9 cellular contexts compared by ENCODE assay signal in the genomic region with DNA sequence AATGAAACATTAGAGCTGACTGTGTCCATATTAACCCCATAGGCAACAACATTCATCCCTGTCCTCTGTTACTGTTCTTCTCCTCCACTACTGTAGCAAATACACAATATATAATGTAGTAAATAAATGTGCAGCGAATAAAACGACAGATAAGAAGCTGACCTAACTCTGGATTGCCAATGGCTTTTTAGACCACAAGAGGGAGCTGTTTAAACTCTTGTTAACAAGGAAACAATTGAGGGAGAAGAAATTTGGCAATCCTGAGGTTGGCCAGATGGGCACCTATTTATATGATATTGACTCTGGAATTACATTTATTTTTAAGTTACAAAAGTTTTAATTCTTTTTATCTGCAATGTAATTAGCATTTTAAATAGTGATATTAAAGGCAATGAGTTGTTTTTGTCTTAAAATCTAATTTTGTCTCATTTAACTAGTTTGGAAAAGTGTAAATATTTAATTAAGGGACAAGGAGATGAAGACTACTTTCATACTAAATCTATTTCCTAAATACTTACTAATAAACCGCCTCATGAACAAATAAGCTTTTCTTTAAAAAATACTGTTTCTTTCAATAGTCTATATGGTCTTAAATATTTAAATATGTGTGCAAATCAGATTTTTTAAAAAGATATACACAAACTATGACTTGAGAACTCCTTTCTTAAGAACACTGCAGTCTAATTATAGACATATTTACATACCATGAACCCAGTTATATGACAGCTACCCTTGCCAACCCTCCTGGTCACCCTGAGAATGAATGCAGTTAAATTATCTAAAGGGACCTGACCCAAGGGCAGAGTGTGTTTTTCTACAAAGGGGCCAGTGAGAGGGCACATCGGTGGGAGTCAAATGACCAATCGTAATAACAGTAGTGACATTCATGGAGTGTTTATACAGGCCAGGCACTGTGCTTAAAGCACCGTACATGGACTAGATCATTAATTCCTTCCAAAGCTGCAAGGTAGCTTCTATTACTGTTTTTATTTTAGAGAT. TPM values are rescaled to one million over a fixed set of nuclear protein-coding genes. Genes with fewer than 3 reads are reported as not detected.
DNase-seq lines count a peak whose midpoint lies in the region; FAIRE-seq and TF ChIP-seq lines count a peak whose summit lies in the region.
"Had no signal": no experiment of that assay in that cellular context is flagged by ENCODE, and none has a peak within 500 bp of the region (broad histone marks: within the 10 kb centered on the region; RNA-seq: fewer than 3 reads in every experiment).

No MANE protein-coding gene starts in this region.

- in situ Hi-C loops in brain microvascular endothelial cell (cut with HindIII; ENCODE audit: low pct_ligation_motif_present, low sequenced_read_pairs) = loop anchor here (25.0 kb wide), 1 partner anchor 227 kb away; the partner anchor contains the start of gene MFAP3L

- no peaks in the 10 kb centered on the region for H3K4me1 ChIP-seq in keratinocyte (ENCODE audit: control insufficient read depth, extremely low read depth, insufficient read depth, low read length)
- H3K4me1 ChIP-seq in suprapubic skin = no peaks in the 10 kb centered on the region

- no peaks in the 10 kb centered on the region for H4K20me1 ChIP-seq in keratinocyte (ENCODE audit: control insufficient read depth, extremely low read depth, insufficient read depth, low read length)

- no peak for TF ChIP-seq POLR2A in suprapubic skin (IDR thresholded peaks at IDR 0.05)

- no peak overlapping the region for H3K27ac Mint-ChIP-seq in activated T-helper 2 cell treated with anti-CD3 and anti-CD28 coated beads, Interferon-gamma antibody, Interleukin-2, Interleukin-4, amounts not matched to agents 10 μg/mL and 5 μg/mL and 100 μg/mL, durations not matched to agents 14 hours and 24 hours and 36 hours

- no peak overlapping the region for H3K9ac ChIP-seq in keratinocyte (ENCODE audit: control insufficient read depth, extremely low read depth, insufficient read depth, low read length)

- H3K9me3 Mint-ChIP-seq in activated T-helper 2 cell treated with anti-CD3 and anti-CD28 coated beads, Interferon-gamma antibody, Interleukin-2, Interleukin-4, amounts not matched to agents 10 μg/mL and 5 μg/mL and 100 μg/mL, durations not matched to agents 14 hours and 24 hours and 36 hours = no peaks in the 10 kb centered on the region

- FAIRE-seq in keratinocyte (lab: Jason Lieb, UNC) = peak; percentile 39

- no peaks in the 10 kb centered on the region for H3K36me3 Mint-ChIP-seq in activated T-helper 2 cell treated with anti-CD3 and anti-CD28 coated beads, Interferon-gamma antibody, Interleukin-2, Interleukin-4, amounts not matched to agents 10 μg/mL and 5 μg/mL and 100 μg/mL, durations not matched to agents 14 hours and 24 hours and 36 hours (ENCODE audit: low read depth)

- H3K9me1 ChIP-seq in keratinocyte (ENCODE audit: control insufficient read depth, extremely low read depth, insufficient read depth, low read length) = no peaks in the 10 kb centered on the region

- no peak overlapping the region for H3K4me2 ChIP-seq in keratinocyte (ENCODE audit: control insufficient read depth, extremely low read depth, insufficient read depth, low read depth, low read length)

- no peaks in the 10 kb centered on the region for H3K27me3 ChIP-seq in HL-60 (ENCODE audit: insufficient read depth, poor library complexity, severe bottlenecking)
- no peaks in the 10 kb centered on the region for H3K27me3 ChIP-seq in brain microvascular endothelial cell (replicated peaks)
- H3K27me3 ChIP-seq in keratinocyte (ENCODE audit: control insufficient read depth, extremely low read depth, insufficient read depth, low read length) = no peaks in the 10 kb centered on the region
- H3K27me3 ChIP-seq in suprapubic skin = no peaks in the 10 kb centered on the region

- H3K9me3 ChIP-seq in keratinocyte (ENCODE audit: control insufficient read depth, low read depth, low read length) = no peaks in the 10 kb centered on the region
- H3K9me3 ChIP-seq in suprapubic skin = no peaks in the 10 kb centered on the region

- H3K4me3 Mint-ChIP-seq in activated T-helper 2 cell treated with anti-CD3 and anti-CD28 coated beads, Interferon-gamma antibody, Interleukin-2, Interleukin-4, amounts not matched to agents 10 μg/mL and 5 μg/mL and 100 μg/mL, durations not matched to agents 14 hours and 24 hours and 36 hours (ENCODE audit: low read depth) = no peak overlapping the region

- no peak overlapping the region for H3K27ac ChIP-seq in HL-60 (replicated peaks)
- H3K27ac ChIP-seq in brain microvascular endothelial cell = no peak overlapping the region
- no peak overlapping the region for H3K27ac ChIP-seq in keratinocyte (ENCODE audit: control insufficient read depth, insufficient read depth, low read length)
- no peak overlapping the region for H3K27ac ChIP-seq in suprapubic skin
- H3K27ac ChIP-seq: skin epidermis had no signal

- no peak overlapping the region for H2AFZ ChIP-seq in keratinocyte (ENCODE audit: control insufficient read depth, low read length)

- H3K36me3 ChIP-seq in brain microvascular endothelial cell (replicated peaks) (no peaks in the 10 kb centered on the region), keratinocyte (ENCODE audit: control insufficient read depth in 2 of 2, extremely low read depth in 1 of 2, insufficient read depth in 2 of 2, low read length in 2 of 2) (no peaks in the 10 kb centered on the region), suprapubic skin (no peaks in the 10 kb centered on the region)

- dilution Hi-C loops in keratinocyte (cut with MboI; ENCODE audit: extremely low pct_ligation_motif_present, low sequenced_read_pairs) = loop anchor here (25.0 kb wide), 1 partner anchor 227 kb away; the partner anchor contains the start of gene MFAP3L

- H3K27me3 Mint-ChIP-seq in activated T-helper 2 cell treated with anti-CD3 and anti-CD28 coated beads, Interferon-gamma antibody, Interleukin-2, Interleukin-4, amounts not matched to agents 10 μg/mL and 5 μg/mL and 100 μg/mL, durations not matched to agents 14 hours and 24 hours and 36 hours (ENCODE audit: low read depth) = peaks cover 2% of the 10 kb centered on the region

- WGBS in suprapubic skin = 41% methylated on average over 6 of the region's 6 CpGs

- DNase-seq in Ammon's horn (ENCODE audit: low spot score) = peak; percentile 89
- DNase-seq in HL-60 (ENCODE audit: low read depth in 1 of 2, low spot score in 1 of 2) = peak; percentile 20 to 63
- DNase-seq in NCI-H69 (lab: John Stamatoyannopoulos, UW) = peak; percentile 79
- peak; percentile 82 for DNase-seq in brain microvascular endothelial cell
- DNase-seq in keratinocyte (ENCODE audit: low read depth, low spot score) = no peak
- DNase-seq in suprapubic skin (ENCODE audit: low spot score in 2 of 2) = no peak
- DNase-seq in activated T-helper 2 cell treated with anti-CD3 and anti-CD28 coated beads, Interferon-gamma antibody, Interleukin-2, Interleukin-4, amounts not matched to agents 10 μg/mL and 5 μg/mL and 100 μg/mL, durations not matched to agents 14 hours and 24 hours and 36 hours (ENCODE audit: low spot score) = no peak

- H3K79me2 ChIP-seq in keratinocyte (ENCODE audit: control insufficient read depth, insufficient read depth, low read length) = no peaks in the 10 kb centered on the region

- TF ChIP-seq EP300 in suprapubic skin (IDR thresholded peaks at IDR 0.05) = no peak

- intact Hi-C loops in activated T-helper 2 cell treated with anti-CD3 and anti-CD28 coated beads, Interferon-gamma antibody, Interleukin-2, Interleukin-4, amounts not matched to agents 10 μg/mL and 5 μg/mL and 100 μg/mL, durations not matched to agents 14 hours and 24 hours and 36 hours (cut with micrococcal nuclease) = loop anchor here (1.0 to 2.0 kb wide), 3 partner anchors 198 to 280 kb away; partner anchors contain the start of gene NEK1

- H3K4me3 ChIP-seq in HL-60 (replicated peaks; ENCODE audit: insufficient read depth, low read length) = no peak overlapping the region
- H3K4me3 ChIP-seq in brain microvascular endothelial cell (ENCODE audit: low read depth, low read length) = no peak overlapping the region
- no peak overlapping the region for H3K4me3 ChIP-seq in keratinocyte (ENCODE audit: control insufficient read depth in 2 of 3, extremely low read depth in 1 of 3, insufficient read depth in 2 of 3, low read depth in 1 of 3, low read length in 3 of 3)
- H3K4me3 ChIP-seq in suprapubic skin = no peak overlapping the region
- H3K4me3 ChIP-seq: skin epidermis had no signal

- TF ChIP-seq CTCF in GM12874 (IDR thresholded peaks at IDR 0.05; ENCODE audit: insufficient read depth, low read depth, low read length) (peak; percentile 52), HL-60 (IDR thresholded peaks at IDR 0.05; ENCODE audit: insufficient read depth, low read length) (peak; percentile 58), brain microvascular endothelial cell (IDR thresholded peaks at IDR 0.05; ENCODE audit: low read depth, low read length, missing control alignments) (peak; percentile 78), keratinocyte (optimal IDR thresholded peaks at IDR 0.05 in 1 of 3, IDR thresholded peaks at IDR 0.05 in 1 of 3, conservative IDR thresholded peaks at IDR 0.05 in 1 of 3; ENCODE audit: extremely low read depth in 1 of 3, insufficient read depth in 2 of 3, low read length in 3 of 3) (peak; percentile 22 to 69 (median 63)), suprapubic skin (IDR thresholded peaks at IDR 0.05) (peak; percentile 64 to 73)

- H3K4me1 Mint-ChIP-seq in activated T-helper 2 cell treated with anti-CD3 and anti-CD28 coated beads, Interferon-gamma antibody, Interleukin-2, Interleukin-4, amounts not matched to agents 10 μg/mL and 5 μg/mL and 100 μg/mL, durations not matched to agents 14 hours and 24 hours and 36 hours (ENCODE audit: low read depth) = peaks cover 2% of the 10 kb centered on the region

RNA-seq across cellular contexts. Expression of gene HPF1, which starts 52.9 kb away (rescaled TPM):
- polyA plus RNA-seq in keratinocyte = 7.3 to 19.1 TPM (median 15.7 TPM) in 3 replicates
- 7.5 TPM for polyA plus RNA-seq in keratinocyte (2011; ENCODE audit: low read depth)
- polyA plus RNA-seq in keratinocyte (2011; cell fraction: cytosol; rRNA removed) = 9.7 and 16.2 TPM in 2 replicates
- polyA plus RNA-seq in keratinocyte (2011; cell fraction: nucleus; rRNA removed) = 8.3 and 13.1 TPM in 2 replicates
- polyA plus RNA-seq in keratinocyte (2012; ENCODE audit: low replicate concordance) = 11.6 and 15.2 TPM in 2 replicates
- polyA minus RNA-seq in keratinocyte = 1.2 to 4.1 TPM (median 2.5 TPM) in 3 replicates
- polyA minus RNA-seq in keratinocyte (2011; cell fraction: cytosol; rRNA and poly(A)+ RNA removed) = 5.6 TPM
- 0.63 and 4.9 TPM in 2 replicates for polyA minus RNA-seq in keratinocyte (2011; cell fraction: nucleus; rRNA and poly(A)+ RNA removed)
- 10 to 100 TPM; 12.2 to 28.7 (median 20.5) TPM for total RNA-seq in suprapubic skin
- 23.6 and 24.1 TPM in 2 replicates for total RNA-seq in activated T-helper 2 cell treated with anti-CD3 and anti-CD28 coated beads, Interferon-gamma antibody, Interleukin-2, Interleukin-4, amounts not matched to agents 10 μg/mL and 5 μg/mL and 100 μg/mL, durations not matched to agents 14 hours and 24 hours and 36 hours

Comparison
In these comparisons a context has a peak if more than half of its experiments do, and no peak if none do; other contexts are left out.
1. DNase-seq: peak in Ammon's horn (single experiment), HL-60 (2 of 2), NCI-H69 (single experiment) and brain microvascular endothelial cell (single experiment); none in keratinocyte (single experiment), suprapubic skin (0 of 2) and activated T-helper 2 cell treated with anti-CD3 and anti-CD28 coated beads, Interferon-gamma antibody, Interleukin-2, Interleukin-4, amounts not matched to agents 10 μg/mL and 5 μg/mL and 100 μg/mL, durations not matched to agents 14 hours and 24 hours and 36 hours (single experiment).
2. Peak in every context shown above with its lines, with median percentiles within 50 percentile points of each other: CTCF ChIP-seq.